ENCODE assay signal across 8 cellular contexts in genomic region chr10:104331208-104331838, GRCh38. TPM values are rescaled to one million over a fixed set of nuclear protein-coding genes. Genes with fewer than 3 reads are reported as not detected.
DNase-seq lines count a peak whose midpoint lies in the region; ATAC-seq and TF ChIP-seq lines count a peak whose summit lies in the region.

No MANE protein-coding gene starts in this region.

- DNase-seq in NCI-H1417 treated with DMSO at 0.1 percent for 48 hours (lab: John Stamatoyannopoulos, UW) = peak; percentile 64
- no peak for DNase-seq in caudate nucleus (lab: John Stamatoyannopoulos, UW)
- peak; percentile 86 to 88 for DNase-seq in lung microvascular endothelial cell (ENCODE audit: low read depth in 2 of 2)
- no peak for DNase-seq in upper lobe of right lung
- no peak for DNase-seq in globus pallidus (ENCODE audit: low spot score)
- DNase-seq in amniotic stem cell (lab: John Stamatoyannopoulos, UW) = no peak

- no peak for TF ChIP-seq CTCF in upper lobe of right lung (IDR thresholded peaks at IDR 0.05)

- peak overlapping the region; percentile 81 for H3K9ac ChIP-seq in BLaER1

- peaks cover 86% of the 10 kb centered on the region for H4K20me1 ChIP-seq in BLaER1

- H3K27ac ChIP-seq in BLaER1 (peak overlapping the region; percentile 89), caudate nucleus (ENCODE audit: low read depth, low read length) (peak overlapping the region; percentile 93), upper lobe of right lung (peak overlapping the region; percentile 91)

- H3K9me3 ChIP-seq in BLaER1 = no peaks in the 10 kb centered on the region
- H3K9me3 ChIP-seq in upper lobe of right lung = no peaks in the 10 kb centered on the region

- H3K36me3 ChIP-seq in BLaER1 = peaks cover 33% of the 10 kb centered on the region
- H3K36me3 ChIP-seq in upper lobe of right lung = peaks cover 4% of the 10 kb centered on the region

- H3K27me3 ChIP-seq in BLaER1 (no peaks in the 10 kb centered on the region), upper lobe of right lung (no peaks in the 10 kb centered on the region)

- intact Hi-C loops in upper lobe of right lung (cut with DNase I) = no loop called here

- H3K4me1 ChIP-seq in BLaER1 (peaks cover 100% of the 10 kb centered on the region), upper lobe of right lung (peaks cover 96% of the 10 kb centered on the region)

- H3K4me3 ChIP-seq in BLaER1 = no peak overlapping the region
- H3K4me3 ChIP-seq in upper lobe of right lung = no peak overlapping the region

- peak overlapping the region; percentile 97 for H3K4me2 ChIP-seq in BLaER1

- peak; percentile 16 for ATAC-seq in upper lobe of right lung
- no peak for ATAC-seq in GM21360 (IDR thresholded peaks at IDR 0.05; ENCODE audit: unreplicated experiment)

RNA-seq across cellular contexts. Expression of gene ITPRIP, which starts 6.9 kb away (rescaled TPM):
- total RNA-seq in lung microvascular endothelial cell (24.6 and 35.5 TPM in 2 replicates), upper lobe of right lung (34.4 TPM)

RNA-seq across cellular contexts. Expression of gene CFAP58, which starts 22.3 kb away (rescaled TPM):
- total RNA-seq in lung microvascular endothelial cell = 1.1 and 3.0 TPM in 2 replicates
- total RNA-seq in upper lobe of right lung = 0.14 TPM

Comparison
In these comparisons a context has a peak if more than half of its experiments do, and no peak if none do; other contexts are left out.
1. DNase-seq: peak in NCI-H1417 treated with DMSO at 0.1 percent for 48 hours (single experiment) and lung microvascular endothelial cell (2 of 2); none in caudate nucleus (0 of 61), upper lobe of right lung (single experiment), globus pallidus (single experiment) and amniotic stem cell (single experiment).
2. Peak in every context shown above with its lines, with median percentiles within 50 percentile points of each other: H3K27ac ChIP-seq.